In genomic region chr10:6669269-6669859, GRCh38 we compare ENCODE assay signal across 8 cellular contexts.
DNase-seq lines count a peak whose midpoint lies in the region; ATAC-seq, FAIRE-seq and TF ChIP-seq lines count a peak whose summit lies in the region.

No MANE protein-coding gene starts in this region.

- H4K20me1 ChIP-seq in Loucy (ENCODE audit: insufficient read depth, low read length, poor library complexity, severe bottlenecking), result no peaks in the 10 kb centered on the region
- no peaks in the 10 kb centered on the region for H4K20me1 ChIP-seq in keratinocyte (ENCODE audit: control insufficient read depth, extremely low read depth, insufficient read depth, low read length)

- H3K4me1 ChIP-seq in Loucy (ENCODE audit: insufficient read depth, low read length, poor library complexity, severe bottlenecking) (peaks cover 30% of the 10 kb centered on the region), keratinocyte (ENCODE audit: control insufficient read depth, extremely low read depth, insufficient read depth, low read length) (no peaks in the 10 kb centered on the region), uterus (no peaks in the 10 kb centered on the region)

- H2AFZ ChIP-seq in Loucy (ENCODE audit: low read length) (no peak overlapping the region), keratinocyte (ENCODE audit: control insufficient read depth, low read length) (no peak overlapping the region)

- H3K9me3 ChIP-seq in Loucy (ENCODE audit: insufficient read depth, low read depth, low read length), result no peaks in the 10 kb centered on the region
- H3K9me3 ChIP-seq in keratinocyte (ENCODE audit: control insufficient read depth, low read depth, low read length), result no peaks in the 10 kb centered on the region
- no peaks in the 10 kb centered on the region for H3K9me3 ChIP-seq in uterus

- H3K9me1 ChIP-seq in keratinocyte (ENCODE audit: control insufficient read depth, extremely low read depth, insufficient read depth, low read length), result no peaks in the 10 kb centered on the region

- no peak overlapping the region for H3K4me3 ChIP-seq in Loucy (ENCODE audit: low read length, poor library complexity, severe bottlenecking)
- H3K4me3 ChIP-seq in keratinocyte (ENCODE audit: control insufficient read depth in 2 of 3, extremely low read depth in 1 of 3, insufficient read depth in 2 of 3, low read depth in 1 of 3, low read length in 3 of 3), result no peak overlapping the region
- H3K4me3 ChIP-seq in uterus, result no peak overlapping the region

- H3K79me2 ChIP-seq in Loucy (ENCODE audit: insufficient read depth, low read length), result no peaks in the 10 kb centered on the region
- H3K79me2 ChIP-seq in keratinocyte (ENCODE audit: control insufficient read depth, insufficient read depth, low read length), result no peaks in the 10 kb centered on the region

- H3K4me2 ChIP-seq in Loucy (ENCODE audit: low read depth, low read length, poor library complexity, severe bottlenecking) (no peak overlapping the region), keratinocyte (ENCODE audit: control insufficient read depth, extremely low read depth, insufficient read depth, low read depth, low read length) (no peak overlapping the region)

- H3K9me2 ChIP-seq in Loucy (replicated peaks; ENCODE audit: low read depth, low read length), result no peaks in the 10 kb centered on the region

- H3K27me3 ChIP-seq in Loucy (ENCODE audit: insufficient read depth, low read length, poor library complexity, severe bottlenecking) (no peaks in the 10 kb centered on the region), keratinocyte (ENCODE audit: control insufficient read depth, extremely low read depth, insufficient read depth, low read length) (no peaks in the 10 kb centered on the region), uterus (no peaks in the 10 kb centered on the region)

- no peak overlapping the region for H3K27ac ChIP-seq in keratinocyte (ENCODE audit: control insufficient read depth, insufficient read depth, low read length)
- H3K27ac ChIP-seq in uterus, result no peak overlapping the region

- no peak for FAIRE-seq in keratinocyte (lab: Jason Lieb, UNC)

- H3F3A ChIP-seq in Loucy (ENCODE audit: low read depth), result peaks cover 14% of the 10 kb centered on the region

- H3K36me3 ChIP-seq in Loucy (ENCODE audit: insufficient read depth, low read length) (no peaks in the 10 kb centered on the region), keratinocyte (ENCODE audit: control insufficient read depth in 2 of 2, extremely low read depth in 1 of 2, insufficient read depth in 2 of 2, low read length in 2 of 2) (no peaks in the 10 kb centered on the region), uterus (no peaks in the 10 kb centered on the region)

- intact Hi-C loops in uterus (cut with DNase I; ENCODE audit: low total_unique reads), result no loop called here

- H3K9ac ChIP-seq in Loucy (ENCODE audit: low read depth, low read length, poor library complexity, severe bottlenecking), result no peak overlapping the region
- no peak overlapping the region for H3K9ac ChIP-seq in keratinocyte (ENCODE audit: control insufficient read depth, extremely low read depth, insufficient read depth, low read length)

- TF ChIP-seq POLR2A in uterus (IDR thresholded peaks at IDR 0.05), result no peak

- ATAC-seq in omental fat pad (ENCODE audit: low FRiP score), result no peak

- dilution Hi-C loops in keratinocyte (cut with MboI; ENCODE audit: extremely low pct_ligation_motif_present, low sequenced_read_pairs), result no loop called here

- TF ChIP-seq CTCF in Loucy (conservative IDR thresholded peaks at IDR 0.05; ENCODE audit: low read length), result peak; percentile 89
- peak; percentile 49 to 70 (median 68) for TF ChIP-seq CTCF in keratinocyte (optimal IDR thresholded peaks at IDR 0.05 in 1 of 3, IDR thresholded peaks at IDR 0.05 in 1 of 3, conservative IDR thresholded peaks at IDR 0.05 in 1 of 3; ENCODE audit: extremely low read depth in 1 of 3, insufficient read depth in 2 of 3, low read length in 3 of 3)
- TF ChIP-seq CTCF in uterus (IDR thresholded peaks at IDR 0.05), result peak; percentile 34 to 60 (median 42)
- TF ChIP-seq CTCF in omental fat pad (IDR thresholded peaks at IDR 0.05), result no peak

- DNase-seq in NCI-H1105 treated with DMSO at 0.1 percent for 48 hours (lab: John Stamatoyannopoulos, UW), result peak; percentile 11
- DNase-seq in NCI-H1105 (lab: John Stamatoyannopoulos, UW), result no peak
- peak; percentile 13 for DNase-seq in amniotic stem cell (lab: John Stamatoyannopoulos, UW)
- peak; percentile 17 for DNase-seq in keratinocyte (ENCODE audit: low read depth, low spot score)
- DNase-seq in uterus, result no peak
- no peak for DNase-seq in NCI-H2196 (lab: John Stamatoyannopoulos, UW; ENCODE audit: unreplicated experiment)
- no peak for DNase-seq in omental fat pad (ENCODE audit: low spot score)

Comparison
In these comparisons a context has a peak if more than half of its experiments do, and no peak if none do; other contexts are left out.
1. DNase-seq: peak in NCI-H1105 treated with DMSO at 0.1 percent for 48 hours (single experiment), amniotic stem cell (single experiment) and keratinocyte (single experiment); none in NCI-H1105 (single experiment), uterus (0 of 2), NCI-H2196 (single experiment) and omental fat pad (single experiment).
2. CTCF ChIP-seq: peak in Loucy (single experiment), keratinocyte (3 of 3) and uterus (4 of 4); none in omental fat pad (0 of 3).